In genomic region chr6:3390698-3391097, GRCh38 we compare ENCODE assay signal across 11 cellular contexts.
DNase-seq lines count a peak whose midpoint lies in the region; TF ChIP-seq lines count a peak whose summit lies in the region.
"Had no signal": no experiment of that assay in that cellular context is flagged by ENCODE, and none has a peak within 500 bp of the region (broad histone marks: within the 10 kb centered on the region; RNA-seq: fewer than 3 reads in every experiment).

No MANE protein-coding gene starts in this region.

- H2AFZ ChIP-seq in osteoblast (ENCODE audit: low read length): peak overlapping the region; percentile 15

- peak overlapping the region; percentile 100 for H3K27ac ChIP-seq in osteoblast (ENCODE audit: low read depth, low read length)
- H3K27ac ChIP-seq: BLaER1 treated with 17β-estradiol and CSF1 and Interleukin-3, amounts not matched to agents 10 nM and 100 nM had no signal

- peak; percentile 95 for DNase-seq in AG09309 (ENCODE audit: low read depth)
- peak; percentile 25 for DNase-seq in SW480 (ENCODE audit: low spot score)
- DNase-seq in fibroblast of the conjunctiva (ENCODE audit: low read depth): peak; percentile 95
- DNase-seq in osteoblast (ENCODE audit: insufficient read length, low spot score, missing footprints): peak; percentile 89
- no peak for DNase-seq in DMS 273 treated with DMSO at 0.1 percent for 48 hours (lab: John Stamatoyannopoulos, UW)
- no peak for DNase-seq in HAP-1 (ENCODE audit: low spot score in 2 of 2)
- no peak for DNase-seq in NCI-H1105 treated with DMSO at 0.1 percent for 48 hours (lab: John Stamatoyannopoulos, UW)
- no peak for DNase-seq in islet precursor cell
- DNase-seq: endodermal cell, SHP77 had no signal

- H3K27me3 ChIP-seq in osteoblast (ENCODE audit: insufficient read depth, low read length) (no peaks in the 10 kb centered on the region), HAP-1 (ENCODE audit: low read depth) (no peaks in the 10 kb centered on the region)
- H3K27me3 ChIP-seq: BLaER1 treated with 17β-estradiol and CSF1 and Interleukin-3, amounts not matched to agents 10 nM and 100 nM had no signal

- H3K36me3 ChIP-seq in osteoblast (ENCODE audit: insufficient read depth, low read length) (no peaks in the 10 kb centered on the region), HAP-1 (replicated peaks) (no peaks in the 10 kb centered on the region)

- TF ChIP-seq CTCF in AG09309 (IDR thresholded peaks at IDR 0.05; ENCODE audit: control insufficient read depth, insufficient read depth, low read depth, low read length, missing control alignments) (no peak), osteoblast (IDR thresholded peaks at IDR 0.05; ENCODE audit: extremely low read depth, low read depth, low read length) (no peak)

- in situ Hi-C loops in HAP-1 (cut with MboI; ENCODE audit: low sequenced_read_pairs): no loop called here

- no peaks in the 10 kb centered on the region for H4K20me1 ChIP-seq in osteoblast (ENCODE audit: insufficient read depth, low read length)
- H4K20me1 ChIP-seq: BLaER1 treated with 17β-estradiol and CSF1 and Interleukin-3, amounts not matched to agents 10 nM and 100 nM had no signal

- H3K9me3 ChIP-seq in osteoblast (ENCODE audit: low read depth, low read length): no peaks in the 10 kb centered on the region
- H3K9me3 ChIP-seq in HAP-1: no peaks in the 10 kb centered on the region
- H3K9me3 ChIP-seq: BLaER1 treated with 17β-estradiol and CSF1 and Interleukin-3, amounts not matched to agents 10 nM and 100 nM had no signal

- peak overlapping the region; percentile 62 for H3K4me2 ChIP-seq in osteoblast (ENCODE audit: insufficient read depth, low read length)
- H3K4me2 ChIP-seq: BLaER1 treated with 17β-estradiol and CSF1 and Interleukin-3, amounts not matched to agents 10 nM and 100 nM had no signal

- H3K4me1 ChIP-seq in osteoblast (ENCODE audit: insufficient read depth, low read length) (peaks cover 36% of the 10 kb centered on the region), HAP-1 (no peaks in the 10 kb centered on the region)

- H3K79me2 ChIP-seq in osteoblast (ENCODE audit: insufficient read depth, low read length): peaks cover 4% of the 10 kb centered on the region

- no peak overlapping the region for H3K4me3 ChIP-seq in AG09309 (ENCODE audit: control insufficient read depth, low read depth, low read length)
- H3K4me3 ChIP-seq in osteoblast (ENCODE audit: insufficient read depth, low read length): peak overlapping the region; percentile 26
- H3K4me3 ChIP-seq in HAP-1: no peak overlapping the region
- H3K4me3 ChIP-seq: BLaER1 treated with 17β-estradiol and CSF1 and Interleukin-3, amounts not matched to agents 10 nM and 100 nM had no signal

Comparison
In these comparisons a context has a peak if more than half of its experiments do, and no peak if none do; other contexts are left out.
1. DNase-seq: peak in AG09309 (single experiment), SW480 (single experiment), fibroblast of the conjunctiva (single experiment) and osteoblast (single experiment); none in DMS 273 treated with DMSO at 0.1 percent for 48 hours (single experiment), HAP-1 (0 of 2), NCI-H1105 treated with DMSO at 0.1 percent for 48 hours (single experiment) and islet precursor cell (single experiment).